Comparison of ENCODE assay signal across 16 cellular contexts in genomic region chr1:229112832-229113548, GRCh38.
DNase-seq lines count a peak whose midpoint lies in the region; ATAC-seq and TF ChIP-seq lines count a peak whose summit lies in the region.
"Had no signal": no experiment of that assay in that cellular context is flagged by ENCODE, and none has a peak within 500 bp of the region (broad histone marks: within the 10 kb centered on the region; RNA-seq: fewer than 3 reads in every experiment).

No MANE protein-coding gene starts in this region.

- H2AFZ ChIP-seq in smooth muscle cell (ENCODE audit: low read depth) (no peak overlapping the region), GM23248 (no peak overlapping the region)

- in situ Hi-C loops in GM23248 (cut with MboI) = no loop called here

- no peaks in the 10 kb centered on the region for H3K9me3 ChIP-seq in BLaER1 treated with 17β-estradiol and CSF1 and Interleukin-3, amounts not matched to agents 10 nM and 100 nM (replicated peaks in 1 of 11)
- H3K9me3 ChIP-seq in T-helper 17 cell (ENCODE audit: control insufficient read depth, low read length, poor library complexity, severe bottlenecking) (no peaks in the 10 kb centered on the region), smooth muscle cell (replicated peaks; ENCODE audit: low read depth) (no peaks in the 10 kb centered on the region), GM23248 (ENCODE audit: low read depth) (no peaks in the 10 kb centered on the region)
- H3K9me3 ChIP-seq: Caco-2, HAP-1 had no signal

- H3K4me3 ChIP-seq in BLaER1 treated with 17β-estradiol and CSF1 and Interleukin-3, amounts not matched to agents 10 nM and 100 nM = no peak overlapping the region
- H3K4me3 ChIP-seq in smooth muscle cell (no peak overlapping the region), GM23248 (no peak overlapping the region)
- H3K4me3 ChIP-seq: HAP-1 had no signal

- H3K4me3 Mint-ChIP-seq in T-helper 17 cell (no peak overlapping the region), mesothelial cell of epicardium (no peak overlapping the region), progenitor cell of endocrine pancreas (ENCODE audit: low read depth) (no peak overlapping the region)
- H3K4me3 Mint-ChIP-seq: B cell; CD14-positive monocyte; CD8-positive, alpha-beta memory T cell; HFFc6 had no signal

- no peaks in the 10 kb centered on the region for H3K9me2 ChIP-seq in GM23248 (ENCODE audit: insufficient read depth)

- DNase-seq in T-helper 17 cell = no peak
- DNase-seq in mesothelial cell of epicardium (ENCODE audit: low spot score in 2 of 2, unreplicated experiment in 2 of 2) = no peak
- DNase-seq in progenitor cell of endocrine pancreas (ENCODE audit: low spot score, unreplicated experiment) = no peak
- DNase-seq in GM19240 (ENCODE audit: insufficient read length, low spot score) = no peak
- no peak for DNase-seq in smooth muscle cell (lab: John Stamatoyannopoulos, UW; ENCODE audit: unreplicated experiment)
- no peak for DNase-seq in stimulated activated CD4-positive, alpha-beta T cell treated with anti-CD3 and anti-CD28 coated beads, Interleukin-12 subunit alpha, Interleukin-12 subunit beta, amount 100 ng/mL, for 4 hours
- DNase-seq in GM23248 = no peak
- DNase-seq: Caco-2; CD8-positive, alpha-beta memory T cell; DND-41; GDM1; HFFc6 had no signal

- 100% methylated on average over 3 of the region's 3 CpGs for WGBS in smooth muscle cell (ENCODE audit: low lambda C conversion rate)
- 92 to 93% methylated on average over 3 of the region's 3 CpGs for WGBS in GM23248 (ENCODE audit: low coverage in 1 of 2, low lambda C conversion rate in 2 of 2, missing lambda C conversion rate in 2 of 2), 2 experiments

- no peaks in the 10 kb centered on the region for H3K9me3 Mint-ChIP-seq in mesothelial cell of epicardium
- H3K9me3 Mint-ChIP-seq in progenitor cell of endocrine pancreas (ENCODE audit: low read depth) = no peaks in the 10 kb centered on the region
- H3K9me3 Mint-ChIP-seq: CD8-positive, alpha-beta memory T cell had no signal

- H3K4me1 Mint-ChIP-seq in T-helper 17 cell (peaks cover 17% of the 10 kb centered on the region), mesothelial cell of epicardium (peaks cover 57% of the 10 kb centered on the region), progenitor cell of endocrine pancreas (ENCODE audit: low read depth) (peaks cover 70% of the 10 kb centered on the region)
- H3K4me1 Mint-ChIP-seq: CD8-positive, alpha-beta memory T cell had no signal

- H3K27ac Mint-ChIP-seq in T-helper 17 cell (peak overlapping the region; percentile 1), mesothelial cell of epicardium (peak overlapping the region; percentile 22), progenitor cell of endocrine pancreas (peak overlapping the region; percentile 89)
- H3K27ac Mint-ChIP-seq: B cell; CD8-positive, alpha-beta memory T cell; HFFc6 had no signal

- H3K79me2 ChIP-seq in smooth muscle cell (ENCODE audit: low read depth) = no peaks in the 10 kb centered on the region
- H3K79me2 ChIP-seq in GM23248 (ENCODE audit: insufficient read depth) = no peaks in the 10 kb centered on the region

- TF ChIP-seq CTCF in mesothelial cell of epicardium (IDR thresholded peaks at IDR 0.05; ENCODE audit: unreplicated experiment) = no peak
- no peak for TF ChIP-seq CTCF in progenitor cell of endocrine pancreas (IDR thresholded peaks at IDR 0.05; ENCODE audit: unreplicated experiment)
- no peak for TF ChIP-seq CTCF in smooth muscle cell (IDR thresholded peaks at IDR 0.05; ENCODE audit: borderline replicate concordance, insufficient read depth, poor library complexity, severe bottlenecking)

- no peaks in the 10 kb centered on the region for H3K36me3 ChIP-seq in BLaER1 treated with 17β-estradiol and CSF1 and Interleukin-3, amounts not matched to agents 10 nM and 100 nM
- H3K36me3 ChIP-seq in smooth muscle cell (ENCODE audit: low read depth) = no peaks in the 10 kb centered on the region
- no peaks in the 10 kb centered on the region for H3K36me3 ChIP-seq in GM23248 (ENCODE audit: low read depth)
- H3K36me3 ChIP-seq: HAP-1 had no signal

- peaks cover 53 to 81% (median 75%) of the 10 kb centered on the region in 10 experiments for H3K4me1 ChIP-seq in BLaER1 treated with 17β-estradiol and CSF1 and Interleukin-3, amounts not matched to agents 10 nM and 100 nM
- peaks cover 20% of the 10 kb centered on the region for H3K4me1 ChIP-seq in smooth muscle cell (ENCODE audit: low read depth)
- H3K4me1 ChIP-seq in GM23248 (ENCODE audit: insufficient read depth) = 0 out of 2 replicates have a peak, but pooled peaks cover 6% of the 10 kb centered on the region
- H3K4me1 ChIP-seq: HAP-1 had no signal

- H3K27me3 Mint-ChIP-seq in T-helper 17 cell (no peaks in the 10 kb centered on the region), mesothelial cell of epicardium (ENCODE audit: low read depth) (no peaks in the 10 kb centered on the region), progenitor cell of endocrine pancreas (no peaks in the 10 kb centered on the region)

- no peak for ATAC-seq in T-helper 17 cell

- H3F3A ChIP-seq in smooth muscle cell (ENCODE audit: low read depth) (peaks cover 8% of the 10 kb centered on the region), GM23248 (ENCODE audit: insufficient read depth) (no peaks in the 10 kb centered on the region)

- peaks cover 0 to 5% (median 0%) of the 10 kb centered on the region in 11 experiments; a peak in 2 of 22 replicates for H3K27me3 ChIP-seq in BLaER1 treated with 17β-estradiol and CSF1 and Interleukin-3, amounts not matched to agents 10 nM and 100 nM
- H3K27me3 ChIP-seq in smooth muscle cell (ENCODE audit: low read depth) = no peaks in the 10 kb centered on the region
- H3K27me3 ChIP-seq in GM23248 (replicated peaks; ENCODE audit: insufficient read depth) = no peaks in the 10 kb centered on the region

- H4K20me1 ChIP-seq in BLaER1 treated with 17β-estradiol and CSF1 and Interleukin-3, amounts not matched to agents 10 nM and 100 nM = peaks cover 0 to 5% (median 0%) of the 10 kb centered on the region in 11 experiments; a peak in 1 of 22 replicates
- H4K20me1 ChIP-seq in smooth muscle cell (ENCODE audit: low read depth) (no peaks in the 10 kb centered on the region), GM23248 (ENCODE audit: insufficient read depth) (no peaks in the 10 kb centered on the region)

- H3K27ac ChIP-seq in BLaER1 treated with 17β-estradiol and CSF1 and Interleukin-3, amounts not matched to agents 10 nM and 100 nM = no peak overlapping the region
- H3K27ac ChIP-seq in smooth muscle cell (ENCODE audit: low read depth) (no peak overlapping the region), GM23248 (no peak overlapping the region)

- H3K9ac ChIP-seq in BLaER1 treated with 17β-estradiol and CSF1 and Interleukin-3, amounts not matched to agents 10 nM and 100 nM = no peak overlapping the region
- no peak overlapping the region for H3K9ac ChIP-seq in smooth muscle cell (ENCODE audit: low read depth)
- no peak overlapping the region for H3K9ac ChIP-seq in GM23248

- H3K36me3 Mint-ChIP-seq in T-helper 17 cell (ENCODE audit: low read depth) = no peaks in the 10 kb centered on the region
- no peaks in the 10 kb centered on the region for H3K36me3 Mint-ChIP-seq in mesothelial cell of epicardium
- H3K36me3 Mint-ChIP-seq in progenitor cell of endocrine pancreas (ENCODE audit: insufficient read depth) = no peaks in the 10 kb centered on the region

- H3K4me2 ChIP-seq in BLaER1 treated with 17β-estradiol and CSF1 and Interleukin-3, amounts not matched to agents 10 nM and 100 nM = peak overlapping the region in 9 of 11 experiments; percentile 52 to 89 (median 66); a peak in 12 of 22 replicates
- H3K4me2 ChIP-seq in smooth muscle cell (no peak overlapping the region), GM23248 (ENCODE audit: unreplicated experiment) (no peak overlapping the region)

Comparison
In these comparisons a context has a peak if more than half of its experiments do, and no peak if none do; other contexts are left out.
1. H3K4me2 ChIP-seq: peak in BLaER1 treated with 17β-estradiol and CSF1 and Interleukin-3, amounts not matched to agents 10 nM and 100 nM (9 of 11); none in smooth muscle cell (single experiment) and GM23248 (single experiment).
2. H3K27ac Mint-ChIP-seq: peak in every context shown above with its lines; median percentile 89 in progenitor cell of endocrine pancreas; 22 in mesothelial cell of epicardium; 1 in T-helper 17 cell.